Comparison of ENCODE assay signal across 11 cellular contexts in the genomic region with DNA sequence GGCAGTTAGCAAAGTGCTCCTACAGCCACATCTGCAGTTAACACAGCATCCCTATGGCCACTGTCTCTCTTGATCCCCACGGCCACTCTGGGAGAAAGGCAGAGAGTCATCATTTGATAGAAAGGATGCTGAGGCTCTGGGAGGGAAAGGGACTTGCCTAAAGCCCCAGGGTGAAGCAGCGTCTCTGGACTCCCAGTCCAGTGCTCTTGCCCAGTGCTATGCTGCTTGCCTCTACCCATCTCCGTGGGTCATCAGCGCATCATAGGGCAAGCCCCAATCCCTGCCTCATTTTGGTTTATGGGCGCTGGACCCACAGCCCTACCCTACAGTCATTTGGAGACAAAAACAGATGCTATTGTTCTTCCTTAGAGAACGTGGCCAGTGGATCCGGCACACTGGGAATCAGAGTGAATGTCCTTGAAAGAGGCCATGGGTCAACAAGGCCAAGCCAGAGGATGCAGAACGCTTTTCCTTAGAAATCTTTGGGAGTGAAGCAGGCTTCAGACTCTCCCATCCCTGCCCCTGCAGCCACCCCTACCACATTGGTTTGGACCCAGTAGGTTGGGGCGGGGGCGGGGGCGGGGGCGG. TPM values are rescaled to one million over a fixed set of nuclear protein-coding genes. Genes with fewer than 3 reads are reported as not detected.
DNase-seq lines count a peak whose midpoint lies in the region; ATAC-seq, FAIRE-seq and TF ChIP-seq lines count a peak whose summit lies in the region.
"Not testable (repeated sequence)": the region's sequence is repeated elsewhere in the genome, so short reads cannot be mapped to it uniquely, and the experiment has no call there.
"Had no signal": no experiment of that assay in that cellular context is flagged by ENCODE, and none has a peak within 500 bp of the region (broad histone marks: within the 10 kb centered on the region; RNA-seq: fewer than 3 reads in every experiment).

No MANE protein-coding gene starts in this region.

- not testable (repeated sequence) for ATAC-seq in CD8-positive, alpha-beta T cell; activated CD8-positive, alpha-beta T cell treated with anti-CD3 and anti-CD28 coated beads, Interleukin-2, amount 10 ng/mL, durations not matched to agents 7 days and 5 days; GM12878; memory B cell (ENCODE audit: low read depth)

- not testable (repeated sequence) for TF ChIP-seq POLR2A in GM12878 (IDR thresholded peaks at IDR 0.05; ENCODE audit: low read depth, low read length); esophagus muscularis mucosa (IDR thresholded peaks at IDR 0.05; ENCODE audit: low read depth); testis (IDR thresholded peaks at IDR 0.05)

- not testable (repeated sequence) for TF ChIP-seq EP300 in GM12878 (IDR thresholded peaks at IDR 0.05; ENCODE audit: borderline replicate concordance in 1 of 2, control insufficient read depth in 1 of 2, low read depth in 2 of 2, low read length in 2 of 2); esophagus muscularis mucosa (IDR thresholded peaks at IDR 0.05)

- H3K79me2 ChIP-seq in GM12878 (ENCODE audit: control insufficient read depth, insufficient read depth, low read length); neural progenitor cell (ENCODE audit: low read depth): not testable (repeated sequence)

- H3K27ac Mint-ChIP-seq in CD8-positive, alpha-beta T cell; activated CD8-positive, alpha-beta T cell treated with anti-CD3 and anti-CD28 coated beads, Interleukin-2, amount 10 ng/mL, durations not matched to agents 7 days and 5 days; neural progenitor cell: not testable (repeated sequence)
- H3K27ac Mint-ChIP-seq in IgD-negative memory B cell = peak overlapping the region in 2 of 3 donors; percentile 33 to 57
- peak overlapping the region; percentile 89 for H3K27ac Mint-ChIP-seq in memory B cell

- not testable (repeated sequence) for H3K27ac ChIP-seq in CD8-positive, alpha-beta T cell (ENCODE audit: low read depth, low read length); GM12878 (ENCODE audit: control insufficient read depth, insufficient read depth); neural progenitor cell
- peak overlapping the region in 2 of 4 donors; percentile 75 to 77 for H3K27ac ChIP-seq in esophagus muscularis mucosa (replicated peaks in 1 of 4)
- H3K27ac ChIP-seq in testis = peak overlapping the region; percentile 50 to 77

- H3K4me1 ChIP-seq in CD8-positive, alpha-beta T cell (ENCODE audit: insufficient read depth, low read length) = peaks cover 17% of the 10 kb centered on the region
- not testable (repeated sequence) for H3K4me1 ChIP-seq in GM12878 (ENCODE audit: control insufficient read depth, insufficient read depth, low read length); neural progenitor cell
- H3K4me1 ChIP-seq in esophagus muscularis mucosa (peaks cover 22 to 47% (median 41%) of the 10 kb centered on the region in 4 donors), testis (peaks cover 44% of the 10 kb centered on the region)

- TF ChIP-seq RAD21 in GM12878 (IDR thresholded peaks at IDR 0.05; ENCODE audit: insufficient read depth, low read depth, low read length) = not testable (repeated sequence)

- H4K20me1 ChIP-seq in GM12878 (ENCODE audit: control insufficient read depth, insufficient read depth); neural progenitor cell (ENCODE audit: low read depth): not testable (repeated sequence)

- not testable (repeated sequence) for H3K9me3 ChIP-seq in CD8-positive, alpha-beta T cell (ENCODE audit: low read length); GM12878 (replicated peaks; ENCODE audit: control insufficient read depth, insufficient read depth, low read length); esophagus muscularis mucosa; neural progenitor cell (ENCODE audit: low read depth); testis

- H3F3A ChIP-seq in neural progenitor cell (ENCODE audit: low read depth) = not testable (repeated sequence)

- not testable (repeated sequence) for H3K36me3 Mint-ChIP-seq in CD8-positive, alpha-beta T cell; IgD-negative memory B cell; activated CD8-positive, alpha-beta T cell treated with anti-CD3 and anti-CD28 coated beads, Interleukin-2, amount 10 ng/mL, durations not matched to agents 7 days and 5 days (ENCODE audit: low read depth); memory B cell; neural progenitor cell

- BruUV-seq in GM12878 (replicated peaks; lab: Mats Ljungman, UMichigan) = TSS peak; percentile 65

- H2AFZ ChIP-seq in GM12878 (ENCODE audit: control insufficient read depth, low read depth, low read length); neural progenitor cell (replicated peaks): not testable (repeated sequence)

- in situ Hi-C loops in GM12878 (cut with MboI) = not testable (repeated sequence)

- SMC1A ChIA-PET in GM12878 (lab: Charles Lee; ENCODE audit: uncharacterized antibody, unreplicated experiment) = not testable (repeated sequence)

- TF ChIP-seq CTCF in CD8-positive, alpha-beta T cell (IDR thresholded peaks at IDR 0.05); GM12878 (IDR thresholded peaks at IDR 0.05 in 2 of 3, conservative IDR thresholded peaks at IDR 0.05 in 1 of 3; ENCODE audit: control insufficient read depth in 2 of 3, extremely low read depth in 1 of 3, insufficient read depth in 1 of 3, low read depth in 3 of 3, low read length in 3 of 3); esophagus muscularis mucosa (IDR thresholded peaks at IDR 0.05); neural progenitor cell (IDR thresholded peaks at IDR 0.05); testis (IDR thresholded peaks at IDR 0.05): not testable (repeated sequence)

- CTCF ChIA-PET in CD8-positive, alpha-beta T cell (lab: Charles Lee); GM12878 (lab: Yijun Ruan, JAX): not testable (repeated sequence)
- CTCF ChIA-PET in activated CD8-positive, alpha-beta T cell treated with anti-CD3 and anti-CD28 coated beads, Interleukin-2, amount 10 ng/mL, durations not matched to agents 7 days and 5 days (lab: Charles Lee) = interaction anchor here (2.0 kb wide), 1 partner anchor 65 kb away, joined by 7 read pairs; no protein-coding TSS in a partner anchor

- not testable (repeated sequence) for FAIRE-seq in GM12878 (lab: Jason Lieb, UNC)

- peaks cover 20% of the 10 kb centered on the region for H3K4me1 Mint-ChIP-seq in CD8-positive, alpha-beta T cell (ENCODE audit: low read depth)
- H3K4me1 Mint-ChIP-seq in IgD-negative memory B cell = peaks cover 6 to 19% (median 16%) of the 10 kb centered on the region in 3 donors
- peaks cover 20% of the 10 kb centered on the region for H3K4me1 Mint-ChIP-seq in activated CD8-positive, alpha-beta T cell treated with anti-CD3 and anti-CD28 coated beads, Interleukin-2, amount 10 ng/mL, durations not matched to agents 7 days and 5 days (ENCODE audit: low read depth)
- H3K4me1 Mint-ChIP-seq in memory B cell = peaks cover 27% of the 10 kb centered on the region
- peaks cover 24% of the 10 kb centered on the region for H3K4me1 Mint-ChIP-seq in neural progenitor cell

- 81% methylated on average over 8 of the region's 12 CpGs for WGBS in GM12878 (ENCODE audit: insufficient coverage, insufficient replicate concordance, low lambda C conversion rate, missing lambda C conversion rate)
- 86% methylated on average over 7 of the region's 12 CpGs for WGBS in esophagus muscularis mucosa
- 43 to 54% methylated on average over 11 to 12 of the region's 12 CpGs for WGBS in testis, 2 donors

- RAD21 ChIA-PET in GM12878 (lab: Charles Lee; ENCODE audit: unreplicated experiment) = not testable (repeated sequence)

- H3K9me3 Mint-ChIP-seq in CD8-positive, alpha-beta T cell; IgD-negative memory B cell; activated CD8-positive, alpha-beta T cell treated with anti-CD3 and anti-CD28 coated beads, Interleukin-2, amount 10 ng/mL, durations not matched to agents 7 days and 5 days (ENCODE audit: insufficient read depth); memory B cell; neural progenitor cell: not testable (repeated sequence)

- H3K27me3 ChIP-seq in CD8-positive, alpha-beta T cell (ENCODE audit: insufficient read depth, low read length); GM12878 (replicated peaks in 1 of 2; ENCODE audit: control insufficient read depth in 2 of 2, insufficient read depth in 2 of 2, low read length in 1 of 2); esophagus muscularis mucosa; testis: not testable (repeated sequence)
- peaks cover 35% of the 10 kb centered on the region for H3K27me3 ChIP-seq in neural progenitor cell

- peak overlapping the region; percentile 68 for H3K4me3 Mint-ChIP-seq in CD8-positive, alpha-beta T cell
- H3K4me3 Mint-ChIP-seq in IgD-negative memory B cell (peak overlapping the region; percentile 2 to 91 (median 37)), memory B cell (peak overlapping the region; percentile 29), neural progenitor cell (peak overlapping the region; percentile 77)
- peak overlapping the region; percentile 23 for H3K4me3 Mint-ChIP-seq in activated CD8-positive, alpha-beta T cell treated with anti-CD3 and anti-CD28 coated beads, Interleukin-2, amount 10 ng/mL, durations not matched to agents 7 days and 5 days

- POLR2A ChIA-PET in CD8-positive, alpha-beta T cell (lab: Charles Lee); activated CD8-positive, alpha-beta T cell treated with anti-CD3 and anti-CD28 coated beads, Interleukin-2, amount 10 ng/mL, durations not matched to agents 7 days and 5 days (lab: Charles Lee); GM12878 (lab: Charles Lee): not testable (repeated sequence)

- not testable (repeated sequence) for H3K4me2 ChIP-seq in GM12878 (ENCODE audit: control insufficient read depth, insufficient read depth)
- peak overlapping the region; percentile 100 for H3K4me2 ChIP-seq in neural progenitor cell

- not testable (repeated sequence) for H3K27me3 Mint-ChIP-seq in CD8-positive, alpha-beta T cell (ENCODE audit: low read depth); IgD-negative memory B cell; memory B cell
- H3K27me3 Mint-ChIP-seq in activated CD8-positive, alpha-beta T cell treated with anti-CD3 and anti-CD28 coated beads, Interleukin-2, amount 10 ng/mL, durations not matched to agents 7 days and 5 days (ENCODE audit: low read depth) = peaks cover 27% of the 10 kb centered on the region
- peaks cover 18% of the 10 kb centered on the region for H3K27me3 Mint-ChIP-seq in neural progenitor cell (ENCODE audit: insufficient read depth, low read depth)

- H3K9ac ChIP-seq in GM12878 (ENCODE audit: control insufficient read depth, insufficient read depth, low read length); neural progenitor cell: not testable (repeated sequence)

- H3K36me3 ChIP-seq in CD8-positive, alpha-beta T cell (ENCODE audit: insufficient read depth, low read length); GM12878 (ENCODE audit: control insufficient read depth in 2 of 2, insufficient read depth in 2 of 2, low read length in 1 of 2); esophagus muscularis mucosa; neural progenitor cell; testis (ENCODE audit: low read depth, missing control alignments): not testable (repeated sequence)

- intact Hi-C loops in CD8-positive, alpha-beta T cell (cut with DNase I, micrococcal nuclease) = loop anchor here in 1 of 2 experiments (5.0 kb wide), 2 partner anchors 105 to 165 kb away; a partner anchor contains a TSS
- intact Hi-C loops in GM12878 (cut with micrococcal nuclease; ENCODE audit: unreplicated experiment) = loop anchor here (5.0 kb wide), 1 partner anchor 285 kb away; a partner anchor contains a TSS
- intact Hi-C loops in esophagus muscularis mucosa (cut with DNase I); testis (cut with DNase I; ENCODE audit: low total_unique reads): not testable (repeated sequence)

- not testable (repeated sequence) for H3K4me3 ChIP-seq in CD8-positive, alpha-beta T cell (ENCODE audit: low read depth, low read length); GM12878; neural progenitor cell
- H3K4me3 ChIP-seq in esophagus muscularis mucosa (peak overlapping the region; percentile 78 to 89 (median 83)), testis (peak overlapping the region in 1 of 2 donors; percentile 89)

- not testable (repeated sequence) for DNase-seq in CD8-positive, alpha-beta T cell; activated CD8-positive, alpha-beta T cell treated with anti-CD3 and anti-CD28 coated beads, Interleukin-2, amount 10 ng/mL, durations not matched to agents 7 days and 5 days; GM12878 (ENCODE audit: low read depth, low spot score); esophagus muscularis mucosa (ENCODE audit: extremely low spot score); memory B cell (ENCODE audit: low spot score in 2 of 2); neural progenitor cell (ENCODE audit: low spot score); testis

RNA-seq across cellular contexts. Expression of a gene that starts 24.6 kb away (rescaled TPM):
- not detected for total RNA-seq in CD8-positive, alpha-beta T cell
- not detected for polyA plus RNA-seq in IgD-negative memory B cell
- total RNA-seq in activated CD8-positive, alpha-beta T cell treated with anti-CD3 and anti-CD28 coated beads, Interleukin-2, amount 10 ng/mL, durations not matched to agents 7 days and 5 days = not detected
- total RNA-seq in GM12878 (2013; cell fraction: nucleolus; rRNA removed) = 2.2 and 2.5 TPM in 2 replicates
- 1.9 and 2.2 TPM in 2 replicates for total RNA-seq in GM12878 (2014; rRNA removed)
- total RNA-seq in GM12878 (2014; rRNA removed; fragmentation: Illumina TruSeq; extraction: Trizol) = 0.74 and 0.81 TPM in 2 replicates
- 2.0 and 2.2 TPM in 2 replicates for total RNA-seq in GM12878 (2021)
- 0.13 TPM for polyA plus RNA-seq in GM12878 (2011; ENCODE audit: low read depth)
- polyA plus RNA-seq in GM12878 (2011; rRNA removed) = 0.06 and 0.15 TPM in 2 replicates
- 0.18 and 0.27 TPM in 2 replicates for polyA plus RNA-seq in GM12878 (2011; cell fraction: cytosol; rRNA removed)
- 1.2 and 1.3 TPM in 2 replicates for polyA plus RNA-seq in GM12878 (2011; cell fraction: nucleus; rRNA removed)
- 0.46 and 0.49 TPM in 2 replicates for polyA plus RNA-seq in GM12878 (2012)
- 0.10 and 0.25 TPM in 2 replicates for polyA plus RNA-seq in GM12878 (2014; fragmentation: Illumina TruSeq; extraction: Trizol)
- polyA plus RNA-seq in GM12878 (2014; fragmentation: Nextera tagmentation; extraction: Ambion mirVana) = under 1 TPM; 0.02 to 0.03 TPM
- polyA plus RNA-seq in GM12878 (2014; rRNA removed) = 0.96 and 1.3 TPM in 2 replicates
- polyA plus RNA-seq in GM12878 (2016; fragmentation: Nextera tagmentation; extraction: Ambion mirVana) = under 1 TPM; 0.72 to 0.95 TPM
- polyA minus RNA-seq in GM12878 (2011; rRNA and poly(A)+ RNA removed) = 0.37 and 0.82 TPM in 2 replicates
- 0.67 and 0.73 TPM in 2 replicates for polyA minus RNA-seq in GM12878 (2011; cell fraction: cytosol; rRNA and poly(A)+ RNA removed)
- 0.73 and 1.2 TPM in 2 replicates for polyA minus RNA-seq in GM12878 (2011; cell fraction: nucleus; rRNA and poly(A)+ RNA removed)
- total RNA-seq in esophagus muscularis mucosa = 100 to 1,000 TPM; 133 to 386 (median 182) TPM
- 0.07 and 0.37 TPM in 2 replicates for total RNA-seq in neural progenitor cell (ENCODE audit: low replicate concordance)
- 1 to 10 TPM; 5.2 to 6.5 TPM for total RNA-seq in testis
- polyA plus RNA-seq in testis (ENCODE audit: insufficient read depth, low read depth, low replicate concordance) = 4.4 TPM
- total RNA-seq: activated naive CD8-positive, alpha-beta T cell treated with anti-CD3 and anti-CD28 coated beads for 36 hours; activated T-cell treated with anti-CD3 and anti-CD28 coated beads, Interleukin-2, amount 50 U/mL, for 72 hours; T-helper 2 cell treated with Interferon-gamma antibody and Interleukin-4, amounts not matched to agents 100 ng/mL and 5 ng/mL, for 36 hours had no signal

Comparison
In these comparisons a context has a peak if more than half of its experiments do, and no peak if none do; other contexts are left out.
1. H3K4me3 Mint-ChIP-seq: peak in every context shown above with its lines; median percentile 77 in neural progenitor cell; 68 in CD8-positive, alpha-beta T cell; 37 in IgD-negative memory B cell; 29 in memory B cell; 23 in activated CD8-positive, alpha-beta T cell treated with anti-CD3 and anti-CD28 coated beads, Interleukin-2, amount 10 ng/mL, durations not matched to agents 7 days and 5 days.
2. RNA of a gene that starts 24.6 kb away (total RNA-seq): 133 to 386 TPM in esophagus muscularis mucosa; 5.2 to 6.5 TPM in testis, 0.74 to 2.5 TPM in GM12878, 0.07 to 0.37 TPM in neural progenitor cell, not detected in CD8-positive, alpha-beta T cell and not detected in activated CD8-positive, alpha-beta T cell treated with anti-CD3 and anti-CD28 coated beads, Interleukin-2, amount 10 ng/mL, durations not matched to agents 7 days and 5 days; every median in the first group is over 10 times any median in the second.